Comparison of ENCODE assay signal across 15 cellular contexts in genomic region chr4:145870155-145871020, GRCh38.
DNase-seq lines count a peak whose midpoint lies in the region; ATAC-seq, FAIRE-seq and TF ChIP-seq lines count a peak whose summit lies in the region.
"Had no signal": no experiment of that assay in that cellular context is flagged by ENCODE, and none has a peak within 500 bp of the region (broad histone marks: within the 10 kb centered on the region; RNA-seq: fewer than 3 reads in every experiment).

No MANE protein-coding gene starts in this region.

- H3K27ac ChIP-seq in CD8-positive, alpha-beta T cell (ENCODE audit: low read depth, low read length): no peak overlapping the region
- peak overlapping the region; percentile 64 to 66 for H3K27ac ChIP-seq in kidney (ENCODE audit: low read depth in 2 of 2, low read length in 2 of 2)
- no peak overlapping the region for H3K27ac ChIP-seq in tibial artery
- H3K27ac ChIP-seq: BLaER1 treated with 17β-estradiol and CSF1 and Interleukin-3, amounts not matched to agents 10 nM and 100 nM; pancreas; suprapubic skin had no signal

- H3K27ac Mint-ChIP-seq in CD8-positive, alpha-beta T cell: peak overlapping the region; percentile 58
- H3K27ac Mint-ChIP-seq in T-helper 2 cell treated with Interferon-gamma antibody and Interleukin-4, amounts not matched to agents 5 μg/mL and 100 μg/mL, for 36 hours: no peak overlapping the region

- no peak for ATAC-seq in CD8-positive, alpha-beta T cell
- ATAC-seq in GM19467 (IDR thresholded peaks at IDR 0.05; ENCODE audit: unreplicated experiment): peak; percentile 40
- ATAC-seq in HG03442 (IDR thresholded peaks at IDR 0.05; ENCODE audit: unreplicated experiment): peak; percentile 36
- ATAC-seq in HG03135 (IDR thresholded peaks at IDR 0.05; ENCODE audit: unreplicated experiment): no peak

- no peak overlapping the region for H3K4me3 Mint-ChIP-seq in CD8-positive, alpha-beta T cell
- H3K4me3 Mint-ChIP-seq in T-helper 2 cell treated with Interferon-gamma antibody and Interleukin-4, amounts not matched to agents 5 μg/mL and 100 μg/mL, for 36 hours: no peak overlapping the region

- intact Hi-C loops in CD8-positive, alpha-beta T cell (cut with DNase I, micrococcal nuclease): no loop called here
- intact Hi-C loops in kidney (cut with DNase I): no loop called here
- intact Hi-C loops in tibial artery (cut with DNase I; ENCODE audit: low total_unique reads): no loop called here

- no peak for TF ChIP-seq CTCF in CD8-positive, alpha-beta T cell (IDR thresholded peaks at IDR 0.05)
- TF ChIP-seq CTCF in kidney (IDR thresholded peaks at IDR 0.05; ENCODE audit: borderline replicate concordance, extremely low read depth, insufficient read depth): no peak
- TF ChIP-seq CTCF in tibial artery (IDR thresholded peaks at IDR 0.05): no peak

- peaks cover 64% of the 10 kb centered on the region for H3K36me3 Mint-ChIP-seq in CD8-positive, alpha-beta T cell
- H3K36me3 Mint-ChIP-seq in T-helper 2 cell treated with Interferon-gamma antibody and Interleukin-4, amounts not matched to agents 5 μg/mL and 100 μg/mL, for 36 hours (ENCODE audit: low read depth): no peaks in the 10 kb centered on the region

- H3K36me3 ChIP-seq in CD8-positive, alpha-beta T cell (ENCODE audit: insufficient read depth, low read length): no peaks in the 10 kb centered on the region
- no peaks in the 10 kb centered on the region for H3K36me3 ChIP-seq in kidney (ENCODE audit: control insufficient read depth in 1 of 2, insufficient read depth in 2 of 2, low read length in 2 of 2)
- H3K36me3 ChIP-seq in tibial artery: peaks cover 0 to 15% (median 0%) of the 10 kb centered on the region in 3 donors
- H3K36me3 ChIP-seq: pancreas, suprapubic skin had no signal

- no peaks in the 10 kb centered on the region for H3K27me3 Mint-ChIP-seq in CD8-positive, alpha-beta T cell (ENCODE audit: low read depth)
- no peaks in the 10 kb centered on the region for H3K27me3 Mint-ChIP-seq in T-helper 2 cell treated with Interferon-gamma antibody and Interleukin-4, amounts not matched to agents 5 μg/mL and 100 μg/mL, for 36 hours (ENCODE audit: low read depth)

- H3K9me3 Mint-ChIP-seq in CD8-positive, alpha-beta T cell: no peaks in the 10 kb centered on the region
- H3K9me3 Mint-ChIP-seq in T-helper 2 cell treated with Interferon-gamma antibody and Interleukin-4, amounts not matched to agents 5 μg/mL and 100 μg/mL, for 36 hours: no peaks in the 10 kb centered on the region

- CTCF ChIA-PET in CD8-positive, alpha-beta T cell (lab: Charles Lee): no interaction called here

- H3K4me1 Mint-ChIP-seq in CD8-positive, alpha-beta T cell (ENCODE audit: low read depth): peaks cover 33% of the 10 kb centered on the region
- peaks cover 20% of the 10 kb centered on the region for H3K4me1 Mint-ChIP-seq in T-helper 2 cell treated with Interferon-gamma antibody and Interleukin-4, amounts not matched to agents 5 μg/mL and 100 μg/mL, for 36 hours (ENCODE audit: low read depth)

- H3K9ac ChIP-seq in kidney (ENCODE audit: low read length in 2 of 2): peak overlapping the region in 1 of 2 donors; percentile 46
- H3K9ac ChIP-seq: BLaER1 treated with 17β-estradiol and CSF1 and Interleukin-3, amounts not matched to agents 10 nM and 100 nM had no signal

- DNase-seq in CD8-positive, alpha-beta T cell: no peak
- DNase-seq in kidney: no peak
- DNase-seq in NCI-H510A (lab: John Stamatoyannopoulos, UW): no peak
- DNase-seq in T-helper 2 cell treated with Interferon-gamma antibody and Interleukin-4, amounts not matched to agents 5 μg/mL and 100 μg/mL, for 36 hours (ENCODE audit: low spot score): no peak
- no peak for DNase-seq in tibial artery
- DNase-seq: activated gamma-delta T cell; foreskin melanocyte; left cardiac atrium; pancreas; stimulated activated CD4-positive, alpha-beta T cell treated with anti-CD3 and anti-CD28 coated beads, Interleukin-2, amount 100 ng/mL, for 48 hours had no signal

- POLR2A ChIA-PET in CD8-positive, alpha-beta T cell (lab: Charles Lee): interaction anchor here (0.7 kb wide), 1 partner anchor 25 kb away, joined by 3 read pairs; no protein-coding TSS in a partner anchor

- H3K9me3 ChIP-seq in CD8-positive, alpha-beta T cell (ENCODE audit: low read length): no peaks in the 10 kb centered on the region
- H3K9me3 ChIP-seq in kidney (ENCODE audit: control insufficient read depth in 1 of 2, low read length in 2 of 2) (no peaks in the 10 kb centered on the region), tibial artery (no peaks in the 10 kb centered on the region)
- H3K9me3 ChIP-seq: BLaER1 treated with 17β-estradiol and CSF1 and Interleukin-3, amounts not matched to agents 10 nM and 100 nM; pancreas; suprapubic skin had no signal

- H3K27me3 ChIP-seq in CD8-positive, alpha-beta T cell (ENCODE audit: insufficient read depth, low read length): no peaks in the 10 kb centered on the region
- no peaks in the 10 kb centered on the region for H3K27me3 ChIP-seq in tibial artery
- H3K27me3 ChIP-seq: BLaER1 treated with 17β-estradiol and CSF1 and Interleukin-3, amounts not matched to agents 10 nM and 100 nM; pancreas; suprapubic skin had no signal

- no peaks in the 10 kb centered on the region for H3K4me1 ChIP-seq in CD8-positive, alpha-beta T cell (ENCODE audit: insufficient read depth, low read length)
- H3K4me1 ChIP-seq in kidney (ENCODE audit: control insufficient read depth in 1 of 2, insufficient read depth in 1 of 2, low read depth in 1 of 2, low read length in 2 of 2) (peaks cover 11 to 15% of the 10 kb centered on the region in 2 donors), tibial artery (peaks cover 0 to 24% (median 17%) of the 10 kb centered on the region in 4 donors)
- H3K4me1 ChIP-seq: pancreas had no signal

- FAIRE-seq in kidney (lab: Jason Lieb, UNC): no peak
- FAIRE-seq: pancreas had no signal

- H3K4me3 ChIP-seq in CD8-positive, alpha-beta T cell (ENCODE audit: low read depth, low read length): no peak overlapping the region
- peak overlapping the region; percentile 21 to 38 for H3K4me3 ChIP-seq in kidney (ENCODE audit: low read length in 2 of 2)
- H3K4me3 ChIP-seq in tibial artery: no peak overlapping the region
- H3K4me3 ChIP-seq: BLaER1 treated with 17β-estradiol and CSF1 and Interleukin-3, amounts not matched to agents 10 nM and 100 nM; pancreas; suprapubic skin had no signal

Comparison
In these comparisons a context has a peak if more than half of its experiments do, and no peak if none do; other contexts are left out.
1. ATAC-seq: peak in GM19467 (single experiment) and HG03442 (single experiment); none in CD8-positive, alpha-beta T cell (single experiment) and HG03135 (single experiment).
2. H3K27ac ChIP-seq: peak in kidney (2 of 2); none in CD8-positive, alpha-beta T cell (single experiment) and tibial artery (0 of 2).
3. H3K4me3 ChIP-seq: peak in kidney (2 of 2); none in CD8-positive, alpha-beta T cell (single experiment) and tibial artery (0 of 2).